In genomic region chr13:31968473-31968872, GRCh38 we compare ENCODE assay signal across 17 cellular contexts.
A peak's percentile ranks its signal among the peaks of the same experiment; 100 is the strongest.
DNase-seq lines count a peak whose midpoint lies in the region; ATAC-seq and TF ChIP-seq lines count a peak whose summit lies in the region.
"Had no signal": no experiment of that assay in that cellular context is flagged by ENCODE, and none has a peak within 500 bp of the region (broad histone marks: within the 10 kb centered on the region; RNA-seq: fewer than 3 reads in every experiment).

No MANE protein-coding gene starts in this region.

- H3K4me3 Mint-ChIP-seq in stimulated activated naive B cell treated with anti-CD40 and anti-IgM and Interleukin-4, amounts not matched to agents 10 μg/mL and 1 μg/mL and 100 μg/mL, for 72 hours = no peak overlapping the region
- no peak overlapping the region for H3K4me3 Mint-ChIP-seq in glutamatergic neuron (ENCODE audit: unreplicated experiment)
- H3K4me3 Mint-ChIP-seq: naive thymus-derived CD8-positive, alpha-beta T cell had no signal

- peaks cover 60% of the 10 kb centered on the region for H3K4me1 ChIP-seq in OCI-LY3 (ENCODE audit: low read length)

- H3K9me3 Mint-ChIP-seq in stimulated activated naive B cell treated with anti-CD40 and anti-IgM and Interleukin-4, amounts not matched to agents 10 μg/mL and 1 μg/mL and 100 μg/mL, for 72 hours = peaks cover 4 to 5% of the 10 kb centered on the region in 2 donors
- peaks cover 1% of the 10 kb centered on the region for H3K9me3 Mint-ChIP-seq in glutamatergic neuron (ENCODE audit: unreplicated experiment)

- peak overlapping the region; percentile 49 for H3K4me2 ChIP-seq in OCI-LY3 (ENCODE audit: low read length)

- no peaks in the 10 kb centered on the region for H3K9me3 ChIP-seq in OCI-LY3 (ENCODE audit: insufficient read depth, low read length)
- H3K9me3 ChIP-seq: Caco-2, tibial nerve had no signal

- no peaks in the 10 kb centered on the region for H3K27me3 Mint-ChIP-seq in stimulated activated naive B cell treated with anti-CD40 and anti-IgM and Interleukin-4, amounts not matched to agents 10 μg/mL and 1 μg/mL and 100 μg/mL, for 72 hours
- no peaks in the 10 kb centered on the region for H3K27me3 Mint-ChIP-seq in glutamatergic neuron (ENCODE audit: unreplicated experiment)

- H3K36me3 ChIP-seq in OCI-LY3 (replicated peaks; ENCODE audit: low read depth, low read length) = no peaks in the 10 kb centered on the region
- H3K36me3 ChIP-seq: tibial nerve had no signal

- H2AFZ ChIP-seq in OCI-LY3 (ENCODE audit: low read depth, low read length) = peak overlapping the region; percentile 10; the same call in 1 of the 2 replicates

- no peak for ATAC-seq in left cardiac atrium
- ATAC-seq in stimulated activated naive B cell treated with anti-CD40 and anti-IgM and Interleukin-4, amounts not matched to agents 10 μg/mL and 1 μg/mL and 100 μg/mL, for 72 hours (replicated peaks) = peak; percentile 26 to 35
- ATAC-seq in GM21447 (IDR thresholded peaks at IDR 0.05; ENCODE audit: unreplicated experiment) = no peak
- ATAC-seq: esophagus mucosa; naive thymus-derived CD8-positive, alpha-beta T cell had no signal

- H3K36me3 Mint-ChIP-seq in stimulated activated naive B cell treated with anti-CD40 and anti-IgM and Interleukin-4, amounts not matched to agents 10 μg/mL and 1 μg/mL and 100 μg/mL, for 72 hours = no peaks in the 10 kb centered on the region
- peaks cover 4% of the 10 kb centered on the region for H3K36me3 Mint-ChIP-seq in glutamatergic neuron (ENCODE audit: unreplicated experiment)

- intact Hi-C loops in left cardiac atrium (cut with DNase I) = no loop called here

- no peaks in the 10 kb centered on the region for H4K20me1 ChIP-seq in OCI-LY3 (ENCODE audit: insufficient read depth, low read length)

- no peaks in the 10 kb centered on the region for H3K79me2 ChIP-seq in OCI-LY3 (ENCODE audit: low read length)

- TF ChIP-seq CTCF in OCI-LY3 (IDR thresholded peaks at IDR 0.05; ENCODE audit: low read depth, low read length) (no peak), glutamatergic neuron (IDR thresholded peaks at IDR 0.05; ENCODE audit: partially characterized antibody, unreplicated experiment) (no peak)

- no peaks in the 10 kb centered on the region for H3K27me3 ChIP-seq in OCI-LY3 (ENCODE audit: low read depth, low read length)
- H3K27me3 ChIP-seq: tibial nerve had no signal

- H3K27ac ChIP-seq in OCI-LY3 (ENCODE audit: low read length) = peak overlapping the region; percentile 18; the same call in 1 of the 2 replicates
- H3K27ac ChIP-seq: 22Rv1, tibial nerve had no signal

- H3K9ac ChIP-seq in OCI-LY3 (ENCODE audit: low read length) = 0 out of 2 replicates have a peak overlapping the region, but pooled peaks have one; percentile 6

- peaks cover 4 to 26% of the 10 kb centered on the region in 2 donors for H3K4me1 Mint-ChIP-seq in stimulated activated naive B cell treated with anti-CD40 and anti-IgM and Interleukin-4, amounts not matched to agents 10 μg/mL and 1 μg/mL and 100 μg/mL, for 72 hours
- no peaks in the 10 kb centered on the region for H3K4me1 Mint-ChIP-seq in glutamatergic neuron (ENCODE audit: low read depth, unreplicated experiment)

- DNase-seq in DMS 273 (lab: John Stamatoyannopoulos, UW; ENCODE audit: unreplicated experiment) (peak; percentile 1), DMS 273 treated with DMSO at 0.1 percent for 48 hours (lab: John Stamatoyannopoulos, UW) (no peak), left cardiac atrium (peak; percentile 43), glutamatergic neuron (no peak), COLO668 (lab: John Stamatoyannopoulos, UW; ENCODE audit: unreplicated experiment) (no peak)
- DNase-seq in stimulated activated naive B cell treated with anti-CD40 and anti-IgM and Interleukin-4, amounts not matched to agents 10 μg/mL and 1 μg/mL and 100 μg/mL, for 72 hours = no peak
- DNase-seq: activated naive CD4-positive, alpha-beta T cell treated with anti-CD3 and anti-CD28 coated beads, Interleukin-2, amount 50 U/mL, for 16 hours; Caco-2; naive thymus-derived CD8-positive, alpha-beta T cell; NCI-H187; NK-92 treated with Interleukin-12 subunit alpha and Interleukin-12 subunit beta, amount 100 ng/mL, for 24 hours; T-helper 1 cell had no signal

- peak overlapping the region; percentile 15; the same call in 1 of the 2 replicates for H3K4me3 ChIP-seq in OCI-LY3 (ENCODE audit: low read length)
- H3K4me3 ChIP-seq: tibial nerve had no signal

- no peak overlapping the region for H3K27ac Mint-ChIP-seq in stimulated activated naive B cell treated with anti-CD40 and anti-IgM and Interleukin-4, amounts not matched to agents 10 μg/mL and 1 μg/mL and 100 μg/mL, for 72 hours
- no peak overlapping the region for H3K27ac Mint-ChIP-seq in glutamatergic neuron (ENCODE audit: unreplicated experiment)
- H3K27ac Mint-ChIP-seq: naive thymus-derived CD8-positive, alpha-beta T cell had no signal

Comparison
In these comparisons a context has a peak if more than half of its experiments do, and no peak if none do; other contexts are left out.
1. DNase-seq: peak in DMS 273 (single experiment) and left cardiac atrium (single experiment); none in DMS 273 treated with DMSO at 0.1 percent for 48 hours (single experiment), stimulated activated naive B cell treated with anti-CD40 and anti-IgM and Interleukin-4, amounts not matched to agents 10 μg/mL and 1 μg/mL and 100 μg/mL, for 72 hours (single experiment), glutamatergic neuron (single experiment) and COLO668 (single experiment).
2. ATAC-seq: peak in stimulated activated naive B cell treated with anti-CD40 and anti-IgM and Interleukin-4, amounts not matched to agents 10 μg/mL and 1 μg/mL and 100 μg/mL, for 72 hours (2 of 2); none in left cardiac atrium (0 of 2) and GM21447 (single experiment).